In genomic region chr19:6393982-6394412, GRCh38 we compare ENCODE assay signal across 6 cellular contexts.
DNase-seq lines count a peak whose midpoint lies in the region; ATAC-seq lines count a peak whose summit lies in the region.

No MANE protein-coding gene starts in this region.

- no peaks in the 10 kb centered on the region for H3K9me3 ChIP-seq in muscle layer of colon (ENCODE audit: low read length)

- H3K27ac ChIP-seq in muscle layer of colon (ENCODE audit: low read depth, low read length) = peak overlapping the region; percentile 95

- peaks cover 8% of the 10 kb centered on the region for H3K4me1 ChIP-seq in muscle layer of colon (ENCODE audit: insufficient read depth, low read length)

- no peaks in the 10 kb centered on the region for H3K27me3 ChIP-seq in muscle layer of colon (ENCODE audit: control insufficient read depth in 1 of 2, insufficient read depth in 2 of 2, low read length in 2 of 2)

- H3K4me3 ChIP-seq in muscle layer of colon (ENCODE audit: low read depth in 1 of 2, low read length in 2 of 2) = peak overlapping the region; percentile 34 to 91

- DNase-seq in activated T-helper 1 cell treated with anti-CD3 and anti-CD28 coated beads, Interleukin-2, amount 50 U/mL, for 16 hours (ENCODE audit: low read depth in 1 of 2, low spot score in 1 of 2) = peak; percentile 40 to 50
- no peak for DNase-seq in AG20443 (ENCODE audit: low spot score)
- no peak for DNase-seq in effector CD8-positive, alpha-beta T cell (lab: John Stamatoyannopoulos, UW)
- no peak for DNase-seq in NCI-H187 treated with DMSO at 0.1 percent for 48 hours (lab: John Stamatoyannopoulos, UW)

- peak; percentile 22 for ATAC-seq in HG03196 (IDR thresholded peaks at IDR 0.05; ENCODE audit: unreplicated experiment)

- no peaks in the 10 kb centered on the region for H3K36me3 ChIP-seq in muscle layer of colon (ENCODE audit: insufficient read depth, low read length)

- peak overlapping the region; percentile 75 for H3K9ac ChIP-seq in muscle layer of colon (ENCODE audit: low read length)

Comparison
In these comparisons a context has a peak if more than half of its experiments do, and no peak if none do; other contexts are left out.
1. DNase-seq: peak in activated T-helper 1 cell treated with anti-CD3 and anti-CD28 coated beads, Interleukin-2, amount 50 U/mL, for 16 hours (2 of 2); none in AG20443 (single experiment), effector CD8-positive, alpha-beta T cell (single experiment) and NCI-H187 treated with DMSO at 0.1 percent for 48 hours (single experiment).